ENCODE assay signal across 1 cellular context in genomic region chr1:174448531-174448883, GRCh38.
TF ChIP-seq lines count a peak whose summit lies in the region.

No MANE protein-coding gene starts in this region.

TF ChIP-seq in GM23338, 12 proteins besides CTCF, POLR2A, EP300 and RAD21 (continued from another document):
- TF ChIP-seq REST (IDR thresholded peaks at IDR 0.05; ENCODE audit: unreplicated experiment), result no peak
- TF ChIP-seq EZH2 (IDR thresholded peaks at IDR 0.05; ENCODE audit: low read depth, unreplicated experiment), result no peak
- TF ChIP-seq EZH2phosphoT487 (IDR thresholded peaks at IDR 0.05; ENCODE audit: unreplicated experiment), result no peak
- TF ChIP-seq ZNF462 (CRISPR knock-in tag; IDR thresholded peaks at IDR 0.05), result no peak
